ENCODE assay signal across 19 cellular contexts in the genomic region with DNA sequence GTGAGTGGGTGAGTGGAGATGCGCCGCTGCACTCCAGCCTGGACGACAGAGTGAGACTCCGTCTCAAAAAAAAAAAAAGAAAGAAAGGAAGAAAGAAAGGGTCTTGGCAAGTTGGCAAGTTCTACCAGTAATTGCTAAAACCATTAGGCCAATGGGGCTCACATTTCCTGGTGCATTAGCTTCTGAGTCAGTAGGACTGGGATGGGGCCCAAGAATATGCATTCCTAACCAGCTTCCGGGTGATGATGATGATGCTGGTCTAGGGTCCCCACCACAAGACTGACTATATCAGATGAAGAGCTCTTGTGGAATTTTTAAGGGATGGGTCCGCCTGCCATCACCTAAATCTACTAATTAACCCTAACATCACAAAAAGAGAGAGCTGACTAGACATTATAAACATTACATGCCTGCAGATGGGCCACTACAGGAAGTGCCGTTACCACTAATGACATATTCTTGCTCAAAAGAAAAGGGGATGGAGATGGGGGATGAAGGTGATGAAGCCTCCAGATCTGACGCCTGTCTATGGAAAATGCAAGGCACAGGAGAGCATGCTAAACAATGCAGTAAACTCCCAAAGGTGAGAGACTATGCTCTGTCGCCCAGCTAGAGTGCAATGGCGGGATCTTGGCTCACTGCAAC. TPM values are rescaled to one million over a fixed set of nuclear protein-coding genes. Genes with fewer than 3 reads are reported as not detected.
DNase-seq lines count a peak whose midpoint lies in the region; ATAC-seq and TF ChIP-seq lines count a peak whose summit lies in the region.
"Had no signal": no experiment of that assay in that cellular context is flagged by ENCODE, and none has a peak within 500 bp of the region (broad histone marks: within the 10 kb centered on the region; RNA-seq: fewer than 3 reads in every experiment).

No MANE protein-coding gene starts in this region.

- H3K9me3 ChIP-seq in IMR-90 (ENCODE audit: control insufficient read depth, insufficient read depth, low read length) (no peaks in the 10 kb centered on the region), spleen (no peaks in the 10 kb centered on the region)

- H3K4me3 ChIP-seq in IMR-90 (ENCODE audit: insufficient read depth, low read depth, low read length) (no peak overlapping the region), coronary artery (peak overlapping the region; percentile 28), spleen (no peak overlapping the region)

- no peak overlapping the region for H3K23ac ChIP-seq in IMR-90 (ENCODE audit: low read depth, low read length)

- no peak overlapping the region for H2AK5ac ChIP-seq in IMR-90 (ENCODE audit: low read depth, low read length)

- no peak overlapping the region for H3K9ac ChIP-seq in IMR-90 (ENCODE audit: low read depth, low read length)

- CTCF ChIA-PET in IMR-90 (lab: Yijun Ruan, JAX) = interaction anchor here (0.6 kb wide), 2 partner anchors 27 to 275 kb away, joined by 6 to 9 read pairs; no protein-coding TSS in a partner anchor

- no TSS peak for BruUV-seq in IMR-90 (replicated peaks; lab: Mats Ljungman, UMichigan)

- no peak overlapping the region for H2BK120ac ChIP-seq in IMR-90 (ENCODE audit: low read depth, low read length)

- dilution Hi-C loops in IMR-90 (cut with HindIII; ENCODE audit: low sequenced_read_pairs, unreplicated experiment) = no loop called here

- H3K36me3 ChIP-seq in IMR-90 (ENCODE audit: control insufficient read depth, insufficient read depth, low read length) = no peaks in the 10 kb centered on the region
- no peaks in the 10 kb centered on the region for H3K36me3 ChIP-seq in spleen

- peak; percentile 77 for ATAC-seq in IMR-90 (ENCODE audit: low read depth)
- no peak for ATAC-seq in HG03097 (IDR thresholded peaks at IDR 0.05; ENCODE audit: low FRiP score, unreplicated experiment)
- ATAC-seq: PC-3 had no signal

- no peak overlapping the region for H3K4me2 ChIP-seq in IMR-90 (ENCODE audit: low read depth, low read length)

- H3K4ac ChIP-seq in IMR-90 (ENCODE audit: low read depth, low read length) = no peak overlapping the region

- H3K18ac ChIP-seq in IMR-90 (ENCODE audit: low read depth, low read length) = no peak overlapping the region

- no peaks in the 10 kb centered on the region for H3K4me1 Mint-ChIP-seq in CD14-positive monocyte

- POLR2A ChIA-PET in IMR-90 (lab: Charles Lee; ENCODE audit: unreplicated experiment) = interaction anchor here (0.6 kb wide), 1 partner anchor 9 kb away, joined by 6 read pairs; no protein-coding TSS in a partner anchor

- peaks cover 2% of the 10 kb centered on the region for H3K27me3 ChIP-seq in IMR-90 (ENCODE audit: control insufficient read depth, insufficient read depth, low read length)
- H3K27me3 ChIP-seq in spleen (replicated peaks in 1 of 7) = no peaks in the 10 kb centered on the region

- H3K79me1 ChIP-seq in IMR-90 (ENCODE audit: low read depth in 1 of 2, low read length in 2 of 2) = no peaks in the 10 kb centered on the region

- no peak overlapping the region for H2AK9ac ChIP-seq in IMR-90 (replicated peaks; ENCODE audit: low read depth, low read length, poor library complexity)

- no peak overlapping the region for H3K27ac ChIP-seq in IMR-90 (ENCODE audit: insufficient read depth, low read length)
- peak overlapping the region; percentile 52 to 70 for H3K27ac ChIP-seq in coronary artery
- no peak overlapping the region for H3K27ac ChIP-seq in spleen

- no peak overlapping the region for H2BK5ac ChIP-seq in IMR-90 (ENCODE audit: low read depth, low read length, poor library complexity, severe bottlenecking)

- no peak overlapping the region for H2BK20ac ChIP-seq in IMR-90 (ENCODE audit: low read depth, low read length)

- H2BK15ac ChIP-seq in IMR-90 (ENCODE audit: low read depth, low read length) = no peak overlapping the region

- no peak overlapping the region for H4K5ac ChIP-seq in IMR-90 (ENCODE audit: low read depth, low read length)

- H3K4me1 ChIP-seq in IMR-90 (ENCODE audit: control insufficient read depth, insufficient read depth, low read length) (0 out of 2 replicates have a peak, but pooled peaks cover 2% of the 10 kb centered on the region), spleen (no peaks in the 10 kb centered on the region)

- TF ChIP-seq CTCF in IMR-90 (conservative IDR thresholded peaks at IDR 0.05; ENCODE audit: low read depth, low read length) (no peak), coronary artery (IDR thresholded peaks at IDR 0.05) (no peak), spleen (IDR thresholded peaks at IDR 0.05 in 8 of 11, conservative IDR thresholded peaks at IDR 0.05 in 3 of 11) (no peak), CD14-positive monocyte (IDR thresholded peaks at IDR 0.05) (no peak)

- no peak for TF ChIP-seq RAD21 in IMR-90 (IDR thresholded peaks at IDR 0.05; ENCODE audit: low read length)

- no peak overlapping the region for H3K27ac Mint-ChIP-seq in CD14-positive monocyte

- intact Hi-C loops in IMR-90 (cut with micrococcal nuclease) (no loop called here), spleen (cut with DNase I; ENCODE audit: low total_unique reads) (no loop called here), CD14-positive monocyte (cut with micrococcal nuclease) (no loop called here)

- H3K56ac ChIP-seq in IMR-90 (ENCODE audit: extremely low read depth, insufficient read depth, low read length) = no peak overlapping the region

- H3K36me3 Mint-ChIP-seq in CD14-positive monocyte = no peaks in the 10 kb centered on the region

- 87% methylated on average over 4 of the region's 10 CpGs; no CpG with 5 or more reads in 1 of the 2 experiments for WGBS in IMR-90 (ENCODE audit: extremely low coverage in 2 of 2, insufficient read length in 1 of 2), 2 experiments
- WGBS in spleen, 5 donors = 81 to 96% (median 88%) methylated on average over 10 of the region's 10 CpGs

- no peaks in the 10 kb centered on the region for H3K9me1 ChIP-seq in IMR-90 (ENCODE audit: insufficient read depth, low read length)

- no peak overlapping the region for H2AFZ ChIP-seq in IMR-90 (replicated peaks; ENCODE audit: low read length, poor library complexity)

- H3K27me3 Mint-ChIP-seq in CD14-positive monocyte (ENCODE audit: low read depth in 3 of 3) = peaks cover 2 to 5% (median 3%) of the 10 kb centered on the region in 3 donors

- H3K9me3 Mint-ChIP-seq in CD14-positive monocyte = no peaks in the 10 kb centered on the region

- no peak overlapping the region for H3K14ac ChIP-seq in IMR-90 (replicated peaks; ENCODE audit: low read depth, low read length)

- in situ Hi-C loops in IMR-90 (cut with MboI; ENCODE audit: low sequenced_read_pairs) = no loop called here

- H3K4me3 Mint-ChIP-seq in CD14-positive monocyte = no peak overlapping the region

- TF ChIP-seq POLR2A in IMR-90 (IDR thresholded peaks at IDR 0.05; ENCODE audit: low read depth, low read length) (no peak), spleen (IDR thresholded peaks at IDR 0.05) (no peak)

- no peaks in the 10 kb centered on the region for H4K20me1 ChIP-seq in IMR-90 (ENCODE audit: insufficient read depth, low read length)

- H4K8ac ChIP-seq in IMR-90 (ENCODE audit: low read depth in 2 of 2, low read length in 2 of 2) = no peak overlapping the region

- no peak overlapping the region for H4K91ac ChIP-seq in IMR-90 (ENCODE audit: insufficient read depth, low read depth, low read length)

- peak; percentile 35 for DNase-seq in AG08396 (ENCODE audit: low spot score)
- DNase-seq in IMR-90 = peak; percentile 69
- no peak for DNase-seq in coronary artery (ENCODE audit: low spot score)
- DNase-seq in spleen = peak; percentile 2
- DNase-seq in CD14-positive monocyte (ENCODE audit: low spot score) = no peak
- no peak for DNase-seq in NCI-H2081 treated with DMSO at 0.1 percent for 48 hours (lab: John Stamatoyannopoulos, UW)
- no peak for DNase-seq in SK-N-DZ (ENCODE audit: low spot score)
- DNase-seq: C1 segment of cervical spinal cord, DND-41, GF-D8, HCEC 1CT, NCI-H1436, NCI-H2029, NCI-H2171 treated with DMSO at 0.1 percent for 48 hours, NCI-H446 treated with DMSO at 0.1 percent for 48 hours, NCI-H748 treated with DMSO at 0.1 percent for 48 hours, PC-3 had no signal

TF ChIP-seq in IMR-90, 13 proteins besides CTCF, POLR2A, EP300 and RAD21 (continues in another document):
- TF ChIP-seq BHLHE40 (IDR thresholded peaks at IDR 0.05; ENCODE audit: low read depth, low read length) (no peak), USF2 (IDR thresholded peaks at IDR 0.05; ENCODE audit: low read depth, low read length) (no peak), MAZ (IDR thresholded peaks at IDR 0.05; ENCODE audit: borderline replicate concordance, low read depth, low read length) (no peak), SMC3 (IDR thresholded peaks at IDR 0.05; ENCODE audit: low read depth, low read length) (no peak), RFX5 (IDR thresholded peaks at IDR 0.05; ENCODE audit: low read depth, low read length) (no peak), RCOR1 (IDR thresholded peaks at IDR 0.05; ENCODE audit: insufficient replicate concordance, low read length) (no peak), NFE2L2 (IDR thresholded peaks at IDR 0.05; ENCODE audit: low read depth, low read length) (no peak), MAFK (IDR thresholded peaks at IDR 0.05; ENCODE audit: low read depth, low read length) (peak; percentile 42; the same call in 1 of the 2 replicates)

RNA-seq across cellular contexts. Expression of gene MYH11, which starts 13.1 kb away (rescaled TPM):
- under 0.01 TPM in 2 replicates for total RNA-seq in IMR-90 (2012; rRNA removed)
- polyA plus RNA-seq in IMR-90 (2012; rRNA removed) = 0.03 and 0.12 TPM in 2 replicates
- under 0.01 and 0.02 TPM in 2 replicates for polyA plus RNA-seq in IMR-90 (2012; cell fraction: cytosol; rRNA removed)
- polyA plus RNA-seq in IMR-90 (2012; cell fraction: nucleus; rRNA removed; ENCODE audit: low replicate concordance) = 0.01 and 0.02 TPM in 2 replicates
- 100 to 1,000 TPM in 6 of 7 donors, 10 to 100 TPM in 1; 59.0 to 135 (median 114) TPM for total RNA-seq in spleen
- polyA plus RNA-seq in spleen = 10 to 100 TPM in 2 of 3 donors, 1 to 10 TPM in 1; 9.6 to 29.9 (median 23.3) TPM
- under 1 TPM in 1 of 2 donors, not detected in 1; 0.06 TPM for polyA plus RNA-seq in CD14-positive monocyte
- polyA plus RNA-seq in SK-N-DZ (2014; cell fraction: cytosol; rRNA removed) = not detected in 2 replicates
- polyA plus RNA-seq in SK-N-DZ (2014; cell fraction: nucleus; rRNA removed) = not detected in 2 replicates
- total RNA-seq: PC-3, SK-MEL-5 had no signal

RNA-seq across cellular contexts. Expression of gene CEP20, which starts 44.6 kb away (rescaled TPM):
- total RNA-seq in IMR-90 (2012; rRNA removed) = 40.1 and 61.9 TPM in 2 replicates
- 19.8 and 28.8 TPM in 2 replicates for polyA plus RNA-seq in IMR-90 (2012; rRNA removed)
- polyA plus RNA-seq in IMR-90 (2012; cell fraction: cytosol; rRNA removed) = 4.6 and 6.5 TPM in 2 replicates
- polyA plus RNA-seq in IMR-90 (2012; cell fraction: nucleus; rRNA removed; ENCODE audit: low replicate concordance) = 1.9 and 10.9 TPM in 2 replicates
- total RNA-seq in spleen = 10 to 100 TPM; 23.6 to 29.2 (median 27.1) TPM
- polyA plus RNA-seq in spleen = 10 to 100 TPM; 14.7 to 24.7 (median 19.9) TPM
- 10 to 100 TPM; 24.7 to 27.3 TPM for polyA plus RNA-seq in CD14-positive monocyte
- polyA plus RNA-seq in SK-N-DZ (2014; cell fraction: cytosol; rRNA removed) = 60.5 and 63.1 TPM in 2 replicates
- 15.3 and 20.2 TPM in 2 replicates for polyA plus RNA-seq in SK-N-DZ (2014; cell fraction: nucleus; rRNA removed)

Comparison
In these comparisons a context has a peak if more than half of its experiments do, and no peak if none do; other contexts are left out.
1. DNase-seq: peak in AG08396 (single experiment), IMR-90 (single experiment) and spleen (single experiment); none in coronary artery (single experiment), CD14-positive monocyte (single experiment), NCI-H2081 treated with DMSO at 0.1 percent for 48 hours (single experiment) and SK-N-DZ (single experiment).
2. H3K27ac ChIP-seq: peak in coronary artery (2 of 2); none in IMR-90 (single experiment) and spleen (0 of 8).
3. RNA of gene MYH11, which starts 13.1 kb away (polyA plus RNA-seq): 9.6 to 29.9 TPM in spleen; under 0.01 to 0.12 TPM in IMR-90 and 0.06 TPM in CD14-positive monocyte; every median in the first group is over 4 times any median in the second.